20 cellular contexts compared by ENCODE assay signal in the genomic region with DNA sequence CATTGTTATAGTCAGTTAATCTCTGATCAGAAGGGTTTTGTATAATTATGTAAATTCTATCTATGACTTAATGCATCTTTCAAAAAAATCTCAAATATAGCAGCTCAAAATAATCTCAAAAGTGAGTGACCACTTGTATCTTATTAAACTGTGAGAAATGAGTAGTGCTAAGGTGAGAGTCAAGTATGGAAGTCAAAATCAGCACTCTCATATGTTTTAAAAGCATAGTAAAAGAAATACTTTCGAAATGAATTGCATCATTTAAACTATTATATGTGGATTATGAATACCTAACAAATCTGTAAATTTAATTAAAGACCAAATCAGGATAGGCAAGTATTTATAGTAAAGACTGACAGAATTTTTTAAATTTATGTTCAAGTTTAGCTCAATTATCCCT.
DNase-seq lines count a peak whose midpoint lies in the region; ATAC-seq, FAIRE-seq and TF ChIP-seq lines count a peak whose summit lies in the region.
"Had no signal": no experiment of that assay in that cellular context is flagged by ENCODE, and none has a peak within 500 bp of the region (broad histone marks: within the 10 kb centered on the region; RNA-seq: fewer than 3 reads in every experiment).

No MANE protein-coding gene starts in this region.

- no peak for TF ChIP-seq EP300 in GM12878 (IDR thresholded peaks at IDR 0.05; ENCODE audit: borderline replicate concordance in 1 of 2, control insufficient read depth in 1 of 2, low read depth in 2 of 2, low read length in 2 of 2)

- H3K27ac ChIP-seq in GM12878 (ENCODE audit: control insufficient read depth, insufficient read depth): no peak overlapping the region
- H3K27ac ChIP-seq in GM23248: no peak overlapping the region
- H3K27ac ChIP-seq: A549; BLaER1 treated with 17β-estradiol and CSF1 and Interleukin-3, amounts not matched to agents 10 nM and 100 nM had no signal

- no peak overlapping the region for H3K9ac ChIP-seq in GM12878 (ENCODE audit: control insufficient read depth, insufficient read depth, low read length)
- no peak overlapping the region for H3K9ac ChIP-seq in GM23248
- H3K9ac ChIP-seq: BLaER1 treated with 17β-estradiol and CSF1 and Interleukin-3, amounts not matched to agents 10 nM and 100 nM had no signal

- no peaks in the 10 kb centered on the region; the same call in 1 of the 3 replicates for H3K9me3 ChIP-seq in GM12878 (replicated peaks; ENCODE audit: control insufficient read depth, insufficient read depth, low read length)
- H3K9me3 ChIP-seq in GM23248 (ENCODE audit: low read depth): no peaks in the 10 kb centered on the region
- H3K9me3 ChIP-seq: A549, BE2C, HAP-1 had no signal

- H3K4me1 ChIP-seq in GM12878 (ENCODE audit: control insufficient read depth, insufficient read depth, low read length): no peaks in the 10 kb centered on the region
- H3K4me1 ChIP-seq in GM23248 (ENCODE audit: insufficient read depth): no peaks in the 10 kb centered on the region
- H3K4me1 ChIP-seq: A549; BLaER1 treated with 17β-estradiol and CSF1 and Interleukin-3, amounts not matched to agents 10 nM and 100 nM; HAP-1 had no signal

- ATAC-seq in GM18909 (IDR thresholded peaks at IDR 0.05; ENCODE audit: poor library complexity, unreplicated experiment): peak; percentile 10
- ATAC-seq in HG03432 (IDR thresholded peaks at IDR 0.05; ENCODE audit: unreplicated experiment): peak; percentile 38
- peak; percentile 55 for ATAC-seq in GM12878
- ATAC-seq: A549 had no signal

- no peaks in the 10 kb centered on the region for H3F3A ChIP-seq in GM23248 (ENCODE audit: insufficient read depth)

- H4K20me1 ChIP-seq in GM12878 (ENCODE audit: control insufficient read depth, insufficient read depth) (no peaks in the 10 kb centered on the region), GM23248 (ENCODE audit: insufficient read depth) (no peaks in the 10 kb centered on the region)
- H4K20me1 ChIP-seq: BLaER1 treated with 17β-estradiol and CSF1 and Interleukin-3, amounts not matched to agents 10 nM and 100 nM had no signal

- H3K4me3 ChIP-seq in GM12878 (no peak overlapping the region), GM23248 (no peak overlapping the region)
- H3K4me3 ChIP-seq: A549; BLaER1 treated with 17β-estradiol and CSF1 and Interleukin-3, amounts not matched to agents 10 nM and 100 nM; HAP-1 had no signal

- H2AFZ ChIP-seq in GM12878 (ENCODE audit: control insufficient read depth, low read depth, low read length) (no peak overlapping the region), GM23248 (no peak overlapping the region)

- POLR2A ChIA-PET in GM12878 (lab: Charles Lee): no interaction called here

- no peak for TF ChIP-seq RAD21 in GM12878 (IDR thresholded peaks at IDR 0.05; ENCODE audit: insufficient read depth, low read depth, low read length)

- RAD21 ChIA-PET in GM12878 (lab: Charles Lee; ENCODE audit: unreplicated experiment): interaction anchor here (0.9 to 5.4 kb wide), 5 partner anchors 14 to 269 kb away, joined by 3 to 63 read pairs (median 3); no protein-coding TSS in a partner anchor

- CTCF ChIA-PET in GM12878 (lab: Yijun Ruan, JAX): interaction anchor here (0.6 to 4.5 kb wide), 11 partner anchors 9 to 930 kb away, joined by 3 to 84 read pairs (median 4); no protein-coding TSS in a partner anchor

- no TSS peak for BruUV-seq in GM12878 (replicated peaks; lab: Mats Ljungman, UMichigan)

- SMC1A ChIA-PET in GM12878 (lab: Charles Lee; ENCODE audit: uncharacterized antibody, unreplicated experiment): interaction anchor here (0.8 to 4.3 kb wide), 5 partner anchors 14 to 132 kb away, joined by 3 to 66 read pairs (median 3); no protein-coding TSS in a partner anchor

- 0% methylated on average over 1 of the region's 1 CpG for WGBS in GM12878 (ENCODE audit: insufficient coverage, insufficient replicate concordance, low lambda C conversion rate, missing lambda C conversion rate)
- 24 to 37% methylated on average over 1 of the region's 1 CpG for WGBS in GM23248 (ENCODE audit: low coverage in 1 of 2, low lambda C conversion rate in 2 of 2, missing lambda C conversion rate in 2 of 2), 2 experiments

- no peak for TF ChIP-seq POLR2A in GM12878 (IDR thresholded peaks at IDR 0.05; ENCODE audit: low read depth, low read length)

- no peaks in the 10 kb centered on the region for H3K27me3 ChIP-seq in GM12878 (replicated peaks in 1 of 2; ENCODE audit: control insufficient read depth in 2 of 2, insufficient read depth in 2 of 2, low read length in 1 of 2)
- no peaks in the 10 kb centered on the region for H3K27me3 ChIP-seq in GM23248 (replicated peaks; ENCODE audit: insufficient read depth)
- H3K27me3 ChIP-seq: BE2C; BLaER1 treated with 17β-estradiol and CSF1 and Interleukin-3, amounts not matched to agents 10 nM and 100 nM had no signal

- intact Hi-C loops in GM12878 (cut with micrococcal nuclease; ENCODE audit: unreplicated experiment): no loop called here

- in situ Hi-C loops in GM12878 (cut with MboI): no loop called here
- in situ Hi-C loops in GM23248 (cut with MboI): no loop called here

- H3K79me2 ChIP-seq in GM12878 (ENCODE audit: control insufficient read depth, insufficient read depth, low read length) (no peaks in the 10 kb centered on the region), GM23248 (ENCODE audit: insufficient read depth) (no peaks in the 10 kb centered on the region)

- H3K36me3 ChIP-seq in GM12878 (ENCODE audit: control insufficient read depth in 2 of 2, insufficient read depth in 2 of 2, low read length in 1 of 2) (no peaks in the 10 kb centered on the region), GM23248 (ENCODE audit: low read depth) (no peaks in the 10 kb centered on the region)
- H3K36me3 ChIP-seq: BE2C; BLaER1 treated with 17β-estradiol and CSF1 and Interleukin-3, amounts not matched to agents 10 nM and 100 nM; HAP-1 had no signal

- peak; percentile 88 for FAIRE-seq in D721Med (lab: Jason Lieb, UNC)
- no peak for FAIRE-seq in GM12878 (lab: Jason Lieb, UNC)
- FAIRE-seq: A549, GM12892, H54 had no signal

- H3K4me2 ChIP-seq in GM12878 (ENCODE audit: control insufficient read depth, insufficient read depth) (no peak overlapping the region), GM23248 (ENCODE audit: unreplicated experiment) (no peak overlapping the region)
- H3K4me2 ChIP-seq: A549; BLaER1 treated with 17β-estradiol and CSF1 and Interleukin-3, amounts not matched to agents 10 nM and 100 nM had no signal

- TF ChIP-seq CTCF in D721Med (IDR thresholded peaks at IDR 0.05; ENCODE audit: insufficient read depth, missing control alignments) (no peak), GM12878 (IDR thresholded peaks at IDR 0.05 in 2 of 3, conservative IDR thresholded peaks at IDR 0.05 in 1 of 3; ENCODE audit: control insufficient read depth in 2 of 3, extremely low read depth in 1 of 3, insufficient read depth in 1 of 3, low read depth in 3 of 3, low read length in 3 of 3) (no peak)

- H3K9me2 ChIP-seq in GM23248 (ENCODE audit: insufficient read depth): no peaks in the 10 kb centered on the region

- DNase-seq in D721Med (ENCODE audit: insufficient read length, low spot score): no peak
- no peak for DNase-seq in GM12878 (ENCODE audit: low read depth, low spot score)
- DNase-seq in activated gamma-delta T cell (lab: John Stamatoyannopoulos, UW): no peak
- DNase-seq in GM23248: no peak
- DNase-seq in HUDEP-2 (lab: John Stamatoyannopoulos, UW; ENCODE audit: unreplicated experiment in 76 of 76): no peak
- DNase-seq: 8988T; CD4-positive, alpha-beta T cell; CD8-positive, alpha-beta memory T cell; DMS79 treated with DMSO at 0.1 percent for 48 hours; GF-D8; GOT3; HFFc6 had no signal

TF ChIP-seq in GM12878, 131 proteins besides CTCF, POLR2A, EP300 and RAD21:
- peak; percentile 67 for TF ChIP-seq JUNB (IDR thresholded peaks at IDR 0.05)
- TF ChIP-seq IKZF1 (conservative IDR thresholded peaks at IDR 0.05): no peak
